In the genomic region with DNA sequence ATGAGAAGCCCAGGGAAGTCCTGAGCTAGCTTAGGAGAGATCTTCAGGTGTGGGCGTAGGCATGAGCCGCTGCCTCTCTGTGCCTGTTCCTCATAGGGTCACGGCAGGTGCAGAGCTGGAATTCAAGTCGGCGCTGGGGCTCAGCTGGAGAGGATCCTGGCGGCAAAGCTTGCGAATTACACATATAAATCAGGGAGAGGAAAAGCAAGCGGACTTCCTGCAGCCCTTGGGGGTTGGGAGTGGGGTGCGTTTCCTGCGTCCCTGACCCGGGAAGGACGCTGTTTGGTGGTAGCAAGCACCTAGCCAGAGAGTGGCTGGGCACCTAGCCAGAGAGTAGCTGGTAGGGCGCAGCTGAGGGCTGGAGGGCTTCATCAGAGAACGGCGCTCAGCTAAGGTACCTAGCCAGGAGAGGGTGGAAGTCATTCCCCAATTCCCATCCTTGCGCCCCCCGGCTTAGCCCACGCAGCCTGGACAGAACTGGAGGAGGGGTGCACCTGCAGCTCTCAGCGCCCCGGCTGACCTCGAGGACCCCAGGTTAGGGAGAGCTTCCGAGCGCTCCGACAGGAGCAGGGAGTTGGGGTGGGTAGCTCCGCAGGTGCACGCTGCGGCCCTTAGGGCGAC, we compare ENCODE assay signal across 8 cellular contexts. TPM values are rescaled to one million over a fixed set of nuclear protein-coding genes. Genes with fewer than 3 reads are reported as not detected.
DNase-seq lines count a peak whose midpoint lies in the region; ATAC-seq, FAIRE-seq and TF ChIP-seq lines count a peak whose summit lies in the region.

No MANE protein-coding gene starts in this region.

- peak; percentile 43 for TF ChIP-seq CTCF in AG09309 (IDR thresholded peaks at IDR 0.05; ENCODE audit: control insufficient read depth, insufficient read depth, low read depth, low read length, missing control alignments)
- no peak for TF ChIP-seq CTCF in LNCaP clone FGC (IDR thresholded peaks at IDR 0.05; ENCODE audit: control insufficient read depth, extremely low read depth, insufficient read depth)

- FAIRE-seq in small intestine (lab: Jason Lieb, UNC) = no peak

- peaks cover 12% of the 10 kb centered on the region for H3K27me3 ChIP-seq in SJSA1 (replicated peaks)
- H3K27me3 ChIP-seq in small intestine (ENCODE audit: control insufficient read depth in 2 of 2, insufficient read depth in 2 of 2, low read length in 2 of 2) = no peaks in the 10 kb centered on the region

- WGBS in small intestine, 3 donors = 1 to 2% (median 2%) methylated on average over 25 to 28 of the region's 28 CpGs

- H3K9me3 ChIP-seq in SJSA1 (replicated peaks) (0 out of 2 replicates have a peak, but pooled peaks cover 6% of the 10 kb centered on the region), small intestine (ENCODE audit: control insufficient read depth, low read depth) (no peaks in the 10 kb centered on the region)

- H3K36me3 ChIP-seq in SJSA1 = no peaks in the 10 kb centered on the region
- no peaks in the 10 kb centered on the region for H3K36me3 ChIP-seq in small intestine (ENCODE audit: control insufficient read depth in 2 of 2, insufficient read depth in 2 of 2, low read length in 2 of 2)

- peak overlapping the region; percentile 33 for H3K4me3 ChIP-seq in AG09309 (ENCODE audit: control insufficient read depth, low read depth, low read length)
- H3K4me3 ChIP-seq in LNCaP clone FGC (ENCODE audit: low read depth, low read length) = peak overlapping the region; percentile 48
- H3K4me3 ChIP-seq in SJSA1 = no peak overlapping the region
- H3K4me3 ChIP-seq in small intestine (ENCODE audit: low read depth in 1 of 2, low read length in 2 of 2) = peak overlapping the region in 1 of 2 donors; percentile 41

- H3K27ac ChIP-seq in SJSA1 (no peak overlapping the region), small intestine (ENCODE audit: low read depth in 1 of 2, low read length in 1 of 2) (peak overlapping the region in 1 of 2 donors; percentile 43)

- ATAC-seq in GM19397 (IDR thresholded peaks at IDR 0.05; ENCODE audit: unreplicated experiment) (peak; percentile 2), HG02884 (IDR thresholded peaks at IDR 0.05; ENCODE audit: unreplicated experiment) (no peak)

- DNase-seq in AG09309 (ENCODE audit: low read depth) (no peak), LNCaP clone FGC (ENCODE audit: low read depth) (peak; percentile 53), SJSA1 (ENCODE audit: low read depth in 1 of 2, low spot score in 2 of 2) (peak; percentile 27 to 46), cerebellar cortex (ENCODE audit: low spot score) (peak; percentile 63), iris pigment epithelial cell (ENCODE audit: low read depth) (peak; percentile 51), small intestine (peak; percentile 69)

- H3K4me1 ChIP-seq in SJSA1 (replicated peaks) = peaks cover 21% of the 10 kb centered on the region
- peaks cover 0 to 4% of the 10 kb centered on the region in 2 donors for H3K4me1 ChIP-seq in small intestine (ENCODE audit: control insufficient read depth in 2 of 2, insufficient read depth in 1 of 2, low read depth in 1 of 2, low read length in 1 of 2)

RNA-seq across cellular contexts. Expression of a gene that starts 0.5 kb away (rescaled TPM):
- total RNA-seq in SJSA1 (2014; rRNA removed; shearing (Covaris generic)) = 0.39 and 0.63 TPM in 2 replicates
- under 1 TPM in 1 of 3 donors, not detected in 2; 0.88 TPM for polyA plus RNA-seq in small intestine
